In genomic region chr13:110411316-110412105, GRCh38 we compare ENCODE assay signal across 8 cellular contexts.
DNase-seq lines count a peak whose midpoint lies in the region; ATAC-seq, FAIRE-seq and TF ChIP-seq lines count a peak whose summit lies in the region.
"Had no signal": no experiment of that assay in that cellular context is flagged by ENCODE, and none has a peak within 500 bp of the region (broad histone marks: within the 10 kb centered on the region; RNA-seq: fewer than 3 reads in every experiment).

No MANE protein-coding gene starts in this region.

- no peak overlapping the region; the same call in 1 of the 2 replicates for H2AFZ ChIP-seq in Karpas-422 (ENCODE audit: low read length)

- H4K20me1 ChIP-seq in Karpas-422 (ENCODE audit: insufficient read depth, low read depth, low read length): no peaks in the 10 kb centered on the region

- peak; percentile 57 for DNase-seq in RCC 7860 (ENCODE audit: low spot score)
- DNase-seq in kidney tubule cell (ENCODE audit: low spot score): peak; percentile 79
- no peak for DNase-seq in tibial artery
- no peak for DNase-seq in AG20443 (ENCODE audit: low spot score)
- DNase-seq in Karpas-422: no peak

- H3K4me3 ChIP-seq in tibial artery: no peak overlapping the region
- H3K4me3 ChIP-seq in Karpas-422 (ENCODE audit: low read length): no peak overlapping the region

- no peaks in the 10 kb centered on the region for H3K79me2 ChIP-seq in Karpas-422 (ENCODE audit: low read length)

- H3K9ac ChIP-seq in Karpas-422 (ENCODE audit: low read length): no peak overlapping the region

- no peak for TF ChIP-seq CTCF in tibial artery (IDR thresholded peaks at IDR 0.05)

- H3K27me3 ChIP-seq in tibial artery (no peaks in the 10 kb centered on the region), Karpas-422 (ENCODE audit: low read length) (no peaks in the 10 kb centered on the region)

- H3K9me2 ChIP-seq in Karpas-422 (replicated peaks; ENCODE audit: insufficient read depth, low read length): no peaks in the 10 kb centered on the region

- peak overlapping the region; percentile 85 to 90 for H3K27ac ChIP-seq in tibial artery
- H3K27ac ChIP-seq in Karpas-422 (ENCODE audit: low read length): no peak overlapping the region

- H3K4me1 ChIP-seq in tibial artery (peaks cover 0 to 97% (median 80%) of the 10 kb centered on the region in 4 donors), Karpas-422 (ENCODE audit: low read length) (no peaks in the 10 kb centered on the region)

- no peaks in the 10 kb centered on the region for H3K36me3 ChIP-seq in tibial artery
- no peaks in the 10 kb centered on the region for H3K36me3 ChIP-seq in Karpas-422 (ENCODE audit: insufficient read depth, low read length)

- no peak overlapping the region for H3K4me2 ChIP-seq in Karpas-422 (ENCODE audit: low read depth, low read length, poor library complexity, severe bottlenecking)

- FAIRE-seq in RCC 7860 (lab: Jason Lieb, UNC): peak; percentile 91
- FAIRE-seq: colon had no signal

- ATAC-seq in GM21528 (IDR thresholded peaks at IDR 0.05; ENCODE audit: low FRiP score, unreplicated experiment) (peak; percentile 6), HG03378 (IDR thresholded peaks at IDR 0.05; ENCODE audit: unreplicated experiment) (no peak)

- intact Hi-C loops in tibial artery (cut with DNase I; ENCODE audit: low total_unique reads): loop anchor here (5.0 kb wide), 1 partner anchor 64 kb away; no protein-coding TSS in a partner anchor

- H3K9me3 ChIP-seq in tibial artery (no peaks in the 10 kb centered on the region), Karpas-422 (ENCODE audit: low read length) (no peaks in the 10 kb centered on the region)

Comparison
In these comparisons a context has a peak if more than half of its experiments do, and no peak if none do; other contexts are left out.
1. DNase-seq: peak in RCC 7860 (single experiment) and kidney tubule cell (single experiment); none in tibial artery (0 of 2), AG20443 (single experiment) and Karpas-422 (single experiment).